ENCODE assay signal across 8 cellular contexts in the genomic region with DNA sequence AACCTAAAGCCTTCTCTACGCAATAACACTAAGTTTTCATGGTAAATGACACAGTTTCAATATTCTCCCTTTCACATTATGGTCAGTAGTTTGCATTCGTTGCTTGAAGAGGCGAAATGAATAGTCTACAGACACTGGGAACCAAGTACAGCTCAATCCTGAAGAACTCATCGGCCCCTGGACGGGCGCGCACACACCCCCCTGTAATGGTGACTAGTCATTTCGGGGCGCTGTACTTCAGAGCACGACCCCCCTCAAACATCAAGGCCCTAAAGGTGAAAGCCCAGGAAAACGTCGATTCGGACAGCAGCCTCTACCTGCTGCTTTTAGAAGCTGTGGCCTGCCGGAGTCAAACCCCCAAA. TPM values are rescaled to one million over a fixed set of nuclear protein-coding genes. Genes with fewer than 3 reads are reported as not detected.
A peak's percentile ranks its signal among the peaks of the same experiment; 100 is the strongest.
DNase-seq lines count a peak whose midpoint lies in the region; FAIRE-seq and TF ChIP-seq lines count a peak whose summit lies in the region.

No MANE protein-coding gene starts in this region.

- H3K36me3 ChIP-seq in ascending aorta (peaks cover 0 to under 1% of the 10 kb centered on the region in 2 donors), stomach smooth muscle (ENCODE audit: control insufficient read depth in 2 of 2, insufficient read depth in 2 of 2, low read length in 2 of 2) (no peaks in the 10 kb centered on the region)

- H3K9ac ChIP-seq in stomach smooth muscle (ENCODE audit: low read length in 2 of 2), result peak overlapping the region; percentile 81 to 86

- no peak for TF ChIP-seq CTCF in ascending aorta (IDR thresholded peaks at IDR 0.05)

- H3K4me1 ChIP-seq in ascending aorta (peaks cover 4 to 47% of the 10 kb centered on the region in 2 donors), stomach smooth muscle (ENCODE audit: control insufficient read depth, insufficient read depth, low read length) (peaks cover 6% of the 10 kb centered on the region)

- H3K9me3 ChIP-seq in ascending aorta (no peaks in the 10 kb centered on the region), stomach smooth muscle (ENCODE audit: control insufficient read depth in 2 of 2, low read length in 2 of 2) (no peaks in the 10 kb centered on the region)

- no peaks in the 10 kb centered on the region for H3K27me3 ChIP-seq in ascending aorta
- no peaks in the 10 kb centered on the region for H3K27me3 ChIP-seq in stomach smooth muscle (ENCODE audit: control insufficient read depth in 1 of 2, insufficient read depth in 2 of 2, low read length in 2 of 2)

- intact Hi-C loops in ascending aorta (cut with DNase I), result loop anchor here (1.0 to 5.0 kb wide), 4 partner anchors 35 to 273 kb away; partner anchors contain the start of gene CNNM2

- H3K27ac ChIP-seq in ascending aorta (peak overlapping the region; percentile 96 to 99), stomach smooth muscle (ENCODE audit: low read length) (peak overlapping the region; percentile 91)

- DNase-seq in EH (ENCODE audit: low read depth), result peak; percentile 28
- peak; percentile 34 for DNase-seq in HT-29 (ENCODE audit: low spot score)
- no peak for DNase-seq in ascending aorta (ENCODE audit: low spot score in 2 of 2)
- peak; percentile 23 for DNase-seq in kidney tubule cell (ENCODE audit: low spot score)
- no peak for DNase-seq in islet precursor cell
- DNase-seq in HTR-8/SVneo (ENCODE audit: insufficient read length, low spot score), result no peak
- no peak for DNase-seq in DMS153 treated with DMSO at 0.1 percent for 48 hours (lab: John Stamatoyannopoulos, UW; ENCODE audit: unreplicated experiment)

- H3K4me3 ChIP-seq in ascending aorta (peak overlapping the region; percentile 84 to 93), stomach smooth muscle (ENCODE audit: low read length in 2 of 2) (peak overlapping the region; percentile 83 to 91)

- no peak for FAIRE-seq in HTR-8/SVneo (lab: Jason Lieb, UNC)

RNA-seq across cellular contexts. Expression of gene NT5C2, which starts 1.0 kb away (rescaled TPM):
- 35.2 and 39.4 TPM in 2 replicates for total RNA-seq in HT-29 (2014; rRNA removed; shearing (Covaris generic))
- 25.9 TPM for total RNA-seq in ascending aorta

RNA-seq across cellular contexts. Expression of gene RPEL1, which starts 53.6 kb away (rescaled TPM):
- 0.05 and 0.10 TPM in 2 replicates for total RNA-seq in HT-29 (2014; rRNA removed; shearing (Covaris generic))
- not detected for total RNA-seq in ascending aorta

Comparison
In these comparisons a context has a peak if more than half of its experiments do, and no peak if none do; other contexts are left out.
1. DNase-seq: peak in EH (single experiment), HT-29 (single experiment) and kidney tubule cell (single experiment); none in ascending aorta (0 of 2), islet precursor cell (single experiment), HTR-8/SVneo (single experiment) and DMS153 treated with DMSO at 0.1 percent for 48 hours (single experiment).